Comparison of ENCODE assay signal across 8 cellular contexts in genomic region chr15:60520041-60520824, GRCh38. TPM values are rescaled to one million over a fixed set of nuclear protein-coding genes. Genes with fewer than 3 reads are reported as not detected.
A peak's percentile ranks its signal among the peaks of the same experiment; 100 is the strongest.
DNase-seq lines count a peak whose midpoint lies in the region; ATAC-seq, FAIRE-seq and TF ChIP-seq lines count a peak whose summit lies in the region.

No MANE protein-coding gene starts in this region.

- no peak for TF ChIP-seq RAD21 in HCT116 (IDR thresholded peaks at IDR 0.05; ENCODE audit: low read depth)

- no peaks in the 10 kb centered on the region for H3K9me3 ChIP-seq in HCT116 (ENCODE audit: control insufficient read depth in 1 of 2, insufficient read depth in 1 of 2, low read depth in 1 of 2, low read length in 2 of 2)

- TF ChIP-seq CTCF in HCT116 (IDR thresholded peaks at IDR 0.05 in 2 of 3, conservative IDR thresholded peaks at IDR 0.05 in 1 of 3; ENCODE audit: borderline replicate concordance in 1 of 3, insufficient read depth in 1 of 3, low read depth in 2 of 3, low read length in 2 of 3) (no peak), D721Med (IDR thresholded peaks at IDR 0.05; ENCODE audit: insufficient read depth, missing control alignments) (no peak)
- TF ChIP-seq CTCF in activated CD8-positive, alpha-beta T cell treated with anti-CD3 and anti-CD28 coated beads for 36 hours (IDR thresholded peaks at IDR 0.05) = no peak

- DNase-seq in HCT116 (ENCODE audit: low read depth, low spot score) (peak; percentile 16), D721Med (ENCODE audit: insufficient read length, low spot score) (no peak), D341Med (ENCODE audit: low spot score) (no peak)
- peak; percentile 24 for DNase-seq in activated CD8-positive, alpha-beta T cell treated with anti-CD3 and anti-CD28 coated beads for 36 hours
- peak in 1 of 10 donors; percentile 25 for DNase-seq in naive thymus-derived CD8-positive, alpha-beta T cell

- H3K4me1 ChIP-seq in HCT116 (ENCODE audit: control insufficient read depth in 1 of 2, insufficient read depth in 2 of 2, low read length in 2 of 2) = peaks cover 3 to 15% of the 10 kb centered on the region in 2 experiments; a peak in 2 of 4 replicates

- H3K4me3 ChIP-seq in HCT116 (replicated peaks in 1 of 2; ENCODE audit: low read depth in 1 of 2, low read length in 2 of 2) = no peak overlapping the region

- H3K36me3 Mint-ChIP-seq in activated CD8-positive, alpha-beta T cell treated with anti-CD3 and anti-CD28 coated beads for 36 hours (ENCODE audit: low read depth) = peaks cover 20% of the 10 kb centered on the region
- peaks cover 0 to 59% (median 5%) of the 10 kb centered on the region in 3 donors for H3K36me3 Mint-ChIP-seq in naive thymus-derived CD8-positive, alpha-beta T cell

- CTCF ChIA-PET in HCT116 (lab: Charles Lee) = interaction anchor here (0.6 to 3.3 kb wide), 26 partner anchors 8 to 829 kb away, joined by 3 to 76 read pairs (median 4); no protein-coding TSS in a partner anchor
- CTCF ChIA-PET in activated CD8-positive, alpha-beta T cell treated with anti-CD3 and anti-CD28 coated beads for 36 hours (lab: Charles Lee) = interaction anchor here (0.7 to 4.3 kb wide), 53 partner anchors 9 to 412 kb away, joined by 3 to 132 read pairs (median 6); partner anchors contain the start of gene ICE2

- H3K9me3 Mint-ChIP-seq in activated CD8-positive, alpha-beta T cell treated with anti-CD3 and anti-CD28 coated beads for 36 hours = no peaks in the 10 kb centered on the region
- no peaks in the 10 kb centered on the region for H3K9me3 Mint-ChIP-seq in naive thymus-derived CD8-positive, alpha-beta T cell

- H3K79me2 ChIP-seq in HCT116 (ENCODE audit: insufficient read depth, low read length) = no peaks in the 10 kb centered on the region

- H3K9me2 ChIP-seq in HCT116 (ENCODE audit: insufficient read depth) = no peaks in the 10 kb centered on the region

- POLR2A ChIA-PET in HCT116 (lab: Charles Lee) = no interaction called here
- POLR2A ChIA-PET in activated CD8-positive, alpha-beta T cell treated with anti-CD3 and anti-CD28 coated beads for 36 hours (lab: Charles Lee) = interaction anchor here (0.7 to 2.8 kb wide), 14 partner anchors 9 to 336 kb away, joined by 3 to 12 read pairs (median 4); partner anchors contain the start of gene ICE2
- POLR2A ChIA-PET in naive thymus-derived CD8-positive, alpha-beta T cell (lab: Charles Lee) = interaction anchor here (0.6 to 1.5 kb wide), 15 partner anchors 9 to 396 kb away, joined by 3 to 7 read pairs (median 3); partner anchors contain the start of genes ANXA2 and ICE2

- H4K20me1 ChIP-seq in HCT116 (ENCODE audit: insufficient read depth) = no peaks in the 10 kb centered on the region

- no peaks in the 10 kb centered on the region for H3K27me3 ChIP-seq in HCT116 (ENCODE audit: insufficient read depth, low read length)

- no peak overlapping the region for H3K27ac ChIP-seq in HCT116 (ENCODE audit: low read depth, low read length)

- BruUV-seq in HCT116 (replicated peaks; lab: Mats Ljungman, UMichigan) = no TSS peak

- no peaks in the 10 kb centered on the region for H3K36me3 ChIP-seq in HCT116 (ENCODE audit: control insufficient read depth in 1 of 2, insufficient read depth in 2 of 2, low read length in 2 of 2)

- H3K27me3 Mint-ChIP-seq in activated CD8-positive, alpha-beta T cell treated with anti-CD3 and anti-CD28 coated beads for 36 hours = no peaks in the 10 kb centered on the region
- H3K27me3 Mint-ChIP-seq in naive thymus-derived CD8-positive, alpha-beta T cell = no peaks in the 10 kb centered on the region

- no peak for TF ChIP-seq POLR2A in HCT116 (IDR thresholded peaks at IDR 0.05; ENCODE audit: borderline replicate concordance, extremely low read depth, insufficient read depth, insufficient read length)

- peak overlapping the region; percentile 18 for H3K4me3 Mint-ChIP-seq in activated CD8-positive, alpha-beta T cell treated with anti-CD3 and anti-CD28 coated beads for 36 hours
- H3K4me3 Mint-ChIP-seq in naive thymus-derived CD8-positive, alpha-beta T cell = peak overlapping the region in 1 of 10 donors; percentile 59

- intact Hi-C loops in HCT116 (cut with micrococcal nuclease) = loop anchor here (1.0 to 10.0 kb wide), 5 partner anchors 161 to 825 kb away; no protein-coding TSS in a partner anchor
- intact Hi-C loops in activated CD8-positive, alpha-beta T cell treated with anti-CD3 and anti-CD28 coated beads for 36 hours (cut with micrococcal nuclease) = loop anchor here (5.0 kb wide), 1 partner anchor 163 kb away; no protein-coding TSS in a partner anchor

- RAD21 ChIA-PET in HCT116 (lab: Charles Lee; ENCODE audit: low non-redundant PET in 1 of 2, low total read pairs in 2 of 2, uncharacterized antibody in 2 of 2, unreplicated experiment in 2 of 2) = interaction anchor here (0.9 to 1.1 kb wide), 5 partner anchors 161 to 829 kb away, joined by 3 to 5 read pairs (median 4); no protein-coding TSS in a partner anchor

- H3K9ac ChIP-seq in HCT116 (ENCODE audit: low read length) = no peak overlapping the region

- FAIRE-seq in D721Med (lab: Jason Lieb, UNC) = no peak

- H3K27ac Mint-ChIP-seq in activated CD8-positive, alpha-beta T cell treated with anti-CD3 and anti-CD28 coated beads for 36 hours = peak overlapping the region; percentile 83
- peak overlapping the region in 8 of 10 donors; percentile 23 to 84 (median 61) for H3K27ac Mint-ChIP-seq in naive thymus-derived CD8-positive, alpha-beta T cell

- H3K4me1 Mint-ChIP-seq in activated CD8-positive, alpha-beta T cell treated with anti-CD3 and anti-CD28 coated beads for 36 hours (ENCODE audit: low read depth) = peaks cover 51% of the 10 kb centered on the region
- H3K4me1 Mint-ChIP-seq in naive thymus-derived CD8-positive, alpha-beta T cell = peaks cover 34 to 63% (median 58%) of the 10 kb centered on the region in 4 donors

- ATAC-seq in GM18498 (IDR thresholded peaks at IDR 0.05; ENCODE audit: unreplicated experiment) = peak; percentile 81
- ATAC-seq in HCT116 = peak; percentile 68
- ATAC-seq in activated CD8-positive, alpha-beta T cell treated with anti-CD3 and anti-CD28 coated beads for 36 hours = peak; percentile 82
- peak in 1 of 2 donors; percentile 10 for ATAC-seq in naive thymus-derived CD8-positive, alpha-beta T cell
- no peak for ATAC-seq in GM21526 (IDR thresholded peaks at IDR 0.05; ENCODE audit: low FRiP score, unreplicated experiment)
- ATAC-seq in GM18502 (IDR thresholded peaks at IDR 0.05; ENCODE audit: poor library complexity, unreplicated experiment) = no peak

- no peak overlapping the region for H2AFZ ChIP-seq in HCT116 (ENCODE audit: low read depth, low read length, poor library complexity, severe bottlenecking)

- peak overlapping the region; percentile 43 for H3K4me2 ChIP-seq in HCT116 (ENCODE audit: low read length)

TF ChIP-seq in HCT116, 20 proteins besides CTCF, POLR2A, EP300 and RAD21:
- TF ChIP-seq TCF7L2 (IDR thresholded peaks at IDR 0.05; ENCODE audit: borderline replicate concordance, extremely low read depth, insufficient read depth, insufficient read length) = no peak
- TF ChIP-seq FOSL1 (IDR thresholded peaks at IDR 0.05; ENCODE audit: low read depth) = peak; percentile 20; the same call in 1 of the 2 replicates
TF ChIP-seq in HCT116: peak in this region for 1.

RNA-seq across cellular contexts. Expression of gene ICE2, which starts 41.3 kb away (rescaled TPM):
- 62.8 TPM for total RNA-seq in HCT116 (2021; ENCODE audit: unreplicated experiment)
- polyA plus RNA-seq in HCT116 (2012) = 18.3 and 21.9 TPM in 2 replicates
- 10 to 100 TPM; 74.1 to 74.5 TPM for total RNA-seq in activated CD8-positive, alpha-beta T cell treated with anti-CD3 and anti-CD28 coated beads for 36 hours
- total RNA-seq in naive thymus-derived CD8-positive, alpha-beta T cell = 10 to 100 TPM; 64.2 to 70.4 TPM
- 10 to 100 TPM; 68.6 to 71.4 (median 69.2) TPM for polyA plus RNA-seq in naive thymus-derived CD8-positive, alpha-beta T cell

Comparison
In these comparisons a context has a peak if more than half of its experiments do, and no peak if none do; other contexts are left out.
1. ATAC-seq: peak in GM18498 (single experiment), HCT116 (single experiment) and activated CD8-positive, alpha-beta T cell treated with anti-CD3 and anti-CD28 coated beads for 36 hours (single experiment); none in GM21526 (single experiment) and GM18502 (single experiment).
2. DNase-seq: peak in HCT116 (single experiment) and activated CD8-positive, alpha-beta T cell treated with anti-CD3 and anti-CD28 coated beads for 36 hours (single experiment); none in D721Med (single experiment) and D341Med (single experiment).